Comparison of ENCODE assay signal across 2 cellular contexts in the genomic region with DNA sequence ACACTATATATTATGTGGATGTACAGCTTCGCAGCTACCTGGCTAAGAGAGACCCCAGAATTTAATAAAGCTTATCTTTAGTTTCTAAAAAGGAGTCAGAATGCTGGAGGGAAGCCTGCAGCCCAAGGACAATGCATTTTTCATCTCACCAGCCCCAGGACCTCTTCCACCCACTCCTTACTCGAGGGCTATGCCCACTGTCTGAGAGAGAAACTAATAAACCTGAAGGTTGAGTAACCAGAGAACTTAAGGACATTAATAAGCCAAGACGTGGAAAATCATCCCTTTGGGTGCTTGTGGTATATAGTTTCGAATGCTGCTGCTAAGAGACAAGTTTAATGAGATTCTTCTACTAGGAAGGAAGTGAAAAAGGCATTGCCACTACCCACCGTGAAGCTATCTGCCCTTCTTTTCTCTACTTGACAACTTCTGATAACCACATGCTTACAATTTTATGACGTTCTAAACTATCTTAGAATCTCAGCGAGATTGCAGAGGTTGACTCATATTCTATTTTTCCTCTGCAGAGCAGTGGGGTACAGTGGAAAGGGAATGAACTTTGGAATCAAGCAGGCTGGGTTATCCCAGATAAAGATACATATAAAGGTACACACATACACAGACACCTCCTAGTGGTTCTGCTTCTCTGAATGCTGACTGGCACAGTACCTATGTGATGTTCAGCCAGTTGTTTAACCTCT.
A peak's percentile ranks its signal among the peaks of the same experiment; 100 is the strongest.
TF ChIP-seq lines count a peak whose summit lies in the region.

No MANE protein-coding gene starts in this region.

TF ChIP-seq in HEK293, 187 proteins besides CTCF, POLR2A, EP300 and RAD21 (continued from another document):
- TF ChIP-seq, protein P1, sequence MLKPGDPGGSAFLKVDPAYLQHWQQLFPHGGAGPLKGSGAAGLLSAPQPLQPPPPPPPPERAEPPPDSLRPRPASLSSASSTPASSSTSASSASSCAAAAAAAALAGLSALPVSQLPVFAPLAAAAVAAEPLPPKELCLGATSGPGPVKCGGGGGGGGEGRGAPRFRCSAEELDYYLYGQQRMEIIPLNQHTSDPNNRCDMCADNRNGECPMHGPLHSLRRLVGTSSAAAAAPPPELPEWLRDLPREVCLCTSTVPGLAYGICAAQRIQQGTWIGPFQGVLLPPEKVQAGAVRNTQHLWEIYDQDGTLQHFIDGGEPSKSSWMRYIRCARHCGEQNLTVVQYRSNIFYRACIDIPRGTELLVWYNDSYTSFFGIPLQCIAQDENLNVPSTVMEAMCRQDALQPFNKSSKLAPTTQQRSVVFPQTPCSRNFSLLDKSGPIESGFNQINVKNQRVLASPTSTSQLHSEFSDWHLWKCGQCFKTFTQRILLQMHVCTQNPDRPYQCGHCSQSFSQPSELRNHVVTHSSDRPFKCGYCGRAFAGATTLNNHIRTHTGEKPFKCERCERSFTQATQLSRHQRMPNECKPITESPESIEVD (tag by site-specific recombination; IDR thresholded peaks at IDR 0.05), result 0 out of 2 replicates have a peak, but pooled peaks have one; percentile 31
- peak; percentile 52 for TF ChIP-seq ZFHX2 (tag by site-specific recombination; conservative IDR thresholded peaks at IDR 0.05)

TF ChIP-seq in liver, 16 proteins besides CTCF, POLR2A, EP300 and RAD21 (continued from another document):
- TF ChIP-seq, protein P2, sequence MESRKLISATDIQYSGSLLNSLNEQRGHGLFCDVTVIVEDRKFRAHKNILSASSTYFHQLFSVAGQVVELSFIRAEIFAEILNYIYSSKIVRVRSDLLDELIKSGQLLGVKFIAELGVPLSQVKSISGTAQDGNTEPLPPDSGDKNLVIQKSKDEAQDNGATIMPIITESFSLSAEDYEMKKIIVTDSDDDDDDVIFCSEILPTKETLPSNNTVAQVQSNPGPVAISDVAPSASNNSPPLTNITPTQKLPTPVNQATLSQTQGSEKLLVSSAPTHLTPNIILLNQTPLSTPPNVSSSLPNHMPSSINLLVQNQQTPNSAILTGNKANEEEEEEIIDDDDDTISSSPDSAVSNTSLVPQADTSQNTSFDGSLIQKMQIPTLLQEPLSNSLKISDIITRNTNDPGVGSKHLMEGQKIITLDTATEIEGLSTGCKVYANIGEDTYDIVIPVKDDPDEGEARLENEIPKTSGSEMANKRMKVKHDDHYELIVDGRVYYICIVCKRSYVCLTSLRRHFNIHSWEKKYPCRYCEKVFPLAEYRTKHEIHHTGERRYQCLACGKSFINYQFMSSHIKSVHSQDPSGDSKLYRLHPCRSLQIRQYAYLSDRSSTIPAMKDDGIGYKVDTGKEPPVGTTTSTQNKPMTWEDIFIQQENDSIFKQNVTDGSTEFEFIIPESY (IDR thresholded peaks at IDR 0.05), result no peak
- TF ChIP-seq JUND (IDR thresholded peaks at IDR 0.05), result peak in 1 of 2 donors; percentile 63
- TF ChIP-seq SP1 (IDR thresholded peaks at IDR 0.05), result peak; percentile 80
